25 cellular contexts compared by ENCODE assay signal in the genomic region with DNA sequence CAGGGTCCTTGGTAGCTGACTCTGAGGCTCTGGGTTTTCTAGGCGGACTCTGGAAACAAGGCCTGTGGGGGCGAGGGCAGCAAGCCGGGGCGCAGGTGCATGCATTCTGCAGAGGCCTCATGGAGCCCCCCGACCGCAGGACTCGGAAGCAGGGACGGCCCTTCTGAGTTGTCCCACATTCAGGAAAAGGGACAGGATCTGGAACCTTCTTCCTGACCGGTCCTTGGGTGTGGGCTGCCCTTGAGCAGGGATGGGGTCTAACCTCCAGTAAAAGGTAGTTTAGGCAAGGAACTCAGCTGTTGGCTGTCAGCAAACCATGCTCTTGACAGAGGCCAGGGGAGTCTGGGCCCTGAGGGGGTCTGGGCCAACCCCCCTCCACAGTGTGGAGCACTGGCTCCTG. TPM values are rescaled to one million over a fixed set of nuclear protein-coding genes. Genes with fewer than 3 reads are reported as not detected.
A peak's percentile ranks its signal among the peaks of the same experiment; 100 is the strongest.
DNase-seq lines count a peak whose midpoint lies in the region; ATAC-seq and TF ChIP-seq lines count a peak whose summit lies in the region.
"Had no signal": no experiment of that assay in that cellular context is flagged by ENCODE, and none has a peak within 500 bp of the region (broad histone marks: within the 10 kb centered on the region; RNA-seq: fewer than 3 reads in every experiment).

No MANE protein-coding gene starts in this region.

- DNase-seq in left ventricle myocardium superior = peak; percentile 7
- DNase-seq in left cardiac atrium = no peak
- DNase-seq in adrenal gland = peak in 5 of 7 donors; percentile 6 to 31 (median 10)
- DNase-seq in osteoblast (ENCODE audit: insufficient read length, low spot score, missing footprints) = peak; percentile 83
- peak; percentile 17 to 55 for DNase-seq in aorta
- DNase-seq in DMS153 treated with DMSO at 0.1 percent for 48 hours (lab: John Stamatoyannopoulos, UW; ENCODE audit: unreplicated experiment) = no peak
- DNase-seq: activated CD4-positive, alpha-beta T cell treated with anti-CD3 and anti-CD28 coated beads, Interleukin-2, amount 10 ng/mL, durations not matched to agents 7 days and 5 days; amygdala; COR-L47; DMS53; effector CD4-positive, alpha-beta T cell; hypothalamus; midbrain; naive thymus-derived CD4-positive, alpha-beta T cell; NCI-H1092; NCI-H1694 treated with DMSO at 0.1 percent for 48 hours; NCI-H446 treated with DMSO at 0.1 percent for 48 hours; NCI-H82; occipital lobe; small intestine had no signal

- no peak overlapping the region for H2AFZ ChIP-seq in osteoblast (ENCODE audit: low read length)

- H3K27ac ChIP-seq in adrenal gland = no peak overlapping the region
- no peak overlapping the region for H3K27ac ChIP-seq in osteoblast (ENCODE audit: low read depth, low read length)
- no peak overlapping the region for H3K27ac ChIP-seq in aorta (ENCODE audit: low read depth in 1 of 2, low read length in 2 of 2)
- H3K27ac ChIP-seq: gastroesophageal sphincter had no signal

- H4K20me1 ChIP-seq in osteoblast (ENCODE audit: insufficient read depth, low read length) = no peaks in the 10 kb centered on the region
- H4K20me1 ChIP-seq: BLaER1 had no signal

- no peak for TF ChIP-seq POLR2A in adrenal gland (IDR thresholded peaks at IDR 0.05)

- H3K4me3 ChIP-seq in adrenal gland (no peak overlapping the region), osteoblast (ENCODE audit: insufficient read depth, low read length) (no peak overlapping the region), aorta (ENCODE audit: low read length in 2 of 2) (no peak overlapping the region)
- H3K4me3 ChIP-seq: BLaER1, gastroesophageal sphincter, K562 had no signal

- H3K36me3 ChIP-seq in adrenal gland (replicated peaks in 1 of 2) (no peaks in the 10 kb centered on the region), osteoblast (ENCODE audit: insufficient read depth, low read length) (no peaks in the 10 kb centered on the region), aorta (ENCODE audit: control insufficient read depth in 1 of 2, insufficient read depth in 2 of 2, low read length in 1 of 2) (no peaks in the 10 kb centered on the region)
- H3K36me3 ChIP-seq: BLaER1, gastroesophageal sphincter had no signal

- TF ChIP-seq CTCF in adrenal gland (IDR thresholded peaks at IDR 0.05) = no peak
- no peak for TF ChIP-seq CTCF in osteoblast (IDR thresholded peaks at IDR 0.05; ENCODE audit: extremely low read depth, low read depth, low read length)

- ATAC-seq in left ventricle myocardium superior = no peak
- ATAC-seq in left cardiac atrium = no peak
- ATAC-seq in aorta (ENCODE audit: low FRiP score) = no peak
- ATAC-seq in HG03045 (IDR thresholded peaks at IDR 0.05; ENCODE audit: unreplicated experiment) = no peak
- ATAC-seq: gastroesophageal sphincter; K562; naive thymus-derived CD4-positive, alpha-beta T cell had no signal

- H3K79me2 ChIP-seq in osteoblast (ENCODE audit: insufficient read depth, low read length) = no peaks in the 10 kb centered on the region

- intact Hi-C loops in left ventricle myocardium superior (cut with micrococcal nuclease) = no loop called here
- intact Hi-C loops in left cardiac atrium (cut with DNase I) = no loop called here
- intact Hi-C loops in adrenal gland (cut with DNase I) = loop anchor here (10.0 kb wide), 2 partner anchors 109 to 179 kb away; no protein-coding TSS in a partner anchor
- intact Hi-C loops in aorta (cut with DNase I) = no loop called here

- WGBS in adrenal gland, 4 donors = 84 to 93% (median 88%) methylated on average over 3 to 9 of the region's 9 CpGs
- WGBS in aorta, 2 donors = 96% methylated on average over 9 of the region's 9 CpGs

- H3K9me3 ChIP-seq in adrenal gland (replicated peaks in 1 of 3) (no peaks in the 10 kb centered on the region), osteoblast (ENCODE audit: low read depth, low read length) (no peaks in the 10 kb centered on the region), aorta (ENCODE audit: control insufficient read depth, low read length) (no peaks in the 10 kb centered on the region)
- H3K9me3 ChIP-seq: gastroesophageal sphincter had no signal

- H3K4me1 ChIP-seq in adrenal gland (replicated peaks in 1 of 2) = peaks cover 9 to 16% of the 10 kb centered on the region in 2 donors
- H3K4me1 ChIP-seq in osteoblast (ENCODE audit: insufficient read depth, low read length) = peaks cover 5% of the 10 kb centered on the region
- no peaks in the 10 kb centered on the region for H3K4me1 ChIP-seq in aorta (ENCODE audit: control insufficient read depth in 1 of 2, insufficient read depth in 2 of 2, low read length in 2 of 2)
- H3K4me1 ChIP-seq: gastroesophageal sphincter had no signal

- no peaks in the 10 kb centered on the region for H3K27me3 ChIP-seq in adrenal gland
- H3K27me3 ChIP-seq in osteoblast (ENCODE audit: insufficient read depth, low read length) = no peaks in the 10 kb centered on the region
- H3K27me3 ChIP-seq in aorta (ENCODE audit: control insufficient read depth in 1 of 2, insufficient read depth in 2 of 2, low read length in 1 of 2) = no peaks in the 10 kb centered on the region
- H3K27me3 ChIP-seq: BLaER1, gastroesophageal sphincter had no signal

- no peak overlapping the region for H3K4me2 ChIP-seq in osteoblast (ENCODE audit: insufficient read depth, low read length)

RNA-seq across cellular contexts. Expression of gene COL5A1, which starts 7.4 kb away (rescaled TPM):
- total RNA-seq in left ventricle myocardium superior (14.8 TPM), left cardiac atrium (10 to 100 TPM; 29.8 to 35.2 TPM), adrenal gland (10 to 100 TPM; 15.2 to 45.5 (median 32.5) TPM), osteoblast (571 and 801 TPM in 2 replicates), aorta (100 to 1,000 TPM; 108 to 159 TPM)
- polyA plus RNA-seq in adrenal gland (10 to 100 TPM in 2 of 3 donors, 1 to 10 TPM in 1; 3.5 to 44.3 (median 14.1) TPM), aorta (10 to 100 TPM; 18.7 to 57.7 TPM)
- total RNA-seq: SK-MEL-5 had no signal
- polyA plus RNA-seq: naive thymus-derived CD4-positive, alpha-beta T cell had no signal

Comparison
In these comparisons a context has a peak if more than half of its experiments do, and no peak if none do; other contexts are left out.
1. DNase-seq: peak in left ventricle myocardium superior (single experiment), adrenal gland (5 of 7), osteoblast (single experiment) and aorta (2 of 2); none in left cardiac atrium (single experiment) and DMS153 treated with DMSO at 0.1 percent for 48 hours (single experiment).
2. intact Hi-C loops: an anchor here in adrenal gland (10.0 kb wide); none called in left ventricle myocardium superior, left cardiac atrium and aorta.